ENCODE assay signal across 8 cellular contexts in the genomic region with DNA sequence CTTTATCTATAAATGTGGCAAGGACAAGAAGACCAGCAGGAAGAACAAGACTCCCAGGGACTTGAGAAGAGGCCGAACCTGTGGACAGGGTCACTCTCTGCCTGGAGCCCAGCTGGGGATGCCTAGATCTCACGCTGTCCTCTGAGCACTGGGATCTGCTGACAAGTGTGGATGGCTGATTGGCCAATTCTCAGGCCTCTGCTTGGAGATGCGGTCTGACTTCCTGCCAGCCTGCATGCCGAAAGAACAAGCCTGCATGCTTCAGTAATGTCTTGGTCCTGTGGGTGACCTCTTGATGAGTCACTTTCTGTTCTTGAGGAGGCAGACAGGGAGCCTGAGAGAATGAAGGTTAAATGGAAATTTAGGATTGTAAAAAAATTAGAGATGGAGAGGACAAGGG.
A peak's percentile ranks its signal among the peaks of the same experiment; 100 is the strongest.
DNase-seq lines count a peak whose midpoint lies in the region; ATAC-seq lines count a peak whose summit lies in the region.

No MANE protein-coding gene starts in this region.

- no peak overlapping the region for H2BK120ac ChIP-seq in mesenchymal stem cell (ENCODE audit: low read depth, low read length)

- H3K18ac ChIP-seq in mesenchymal stem cell (ENCODE audit: low read depth in 1 of 2, low read length in 2 of 2), result no peak overlapping the region

- H3K36me3 ChIP-seq in adipocyte (ENCODE audit: control insufficient read depth, insufficient read depth, low read length, severe bottlenecking) (no peaks in the 10 kb centered on the region), mesenchymal stem cell (ENCODE audit: control insufficient read depth in 1 of 2, insufficient read depth in 2 of 2, low read depth in 1 of 2, low read length in 2 of 2) (no peaks in the 10 kb centered on the region)

- H3K4me1 ChIP-seq in adipocyte (ENCODE audit: control insufficient read depth, insufficient read depth, low read length) (peaks cover 7% of the 10 kb centered on the region), mesenchymal stem cell (ENCODE audit: control insufficient read depth, insufficient read depth, low read depth, low read length) (peaks cover 25% of the 10 kb centered on the region)

- no peak overlapping the region for H2AFZ ChIP-seq in mesenchymal stem cell (ENCODE audit: low read depth, low read length)

- H3K79me1 ChIP-seq in mesenchymal stem cell (replicated peaks; ENCODE audit: low read length, poor library complexity, severe bottlenecking), result peaks cover 2% of the 10 kb centered on the region

- no peak overlapping the region for H2BK15ac ChIP-seq in mesenchymal stem cell (ENCODE audit: low read depth, poor library complexity, severe bottlenecking)

- no peak overlapping the region for H3K9ac ChIP-seq in adipocyte (ENCODE audit: low read length)
- no peak overlapping the region for H3K9ac ChIP-seq in mesenchymal stem cell (ENCODE audit: low read length)

- H2BK12ac ChIP-seq in mesenchymal stem cell (ENCODE audit: low read length in 2 of 2), result no peak overlapping the region

- H3K14ac ChIP-seq in mesenchymal stem cell (ENCODE audit: low read length in 2 of 2), result no peak overlapping the region

- H3K4me2 ChIP-seq in mesenchymal stem cell (ENCODE audit: low read length, poor library complexity, severe bottlenecking), result no peak overlapping the region

- H2BK5ac ChIP-seq in mesenchymal stem cell (ENCODE audit: low read depth, low read length, poor library complexity, severe bottlenecking), result no peak overlapping the region

- H3K27ac ChIP-seq in mesenchymal stem cell (ENCODE audit: low read length, poor library complexity, severe bottlenecking), result peak overlapping the region; percentile 84

- DNase-seq in GM03348 (ENCODE audit: low spot score), result peak; percentile 66
- DNase-seq in adipocyte (ENCODE audit: low read depth), result peak; percentile 89
- peak; percentile 86 for DNase-seq in mesenchymal stem cell
- DNase-seq in OCI-M2 (lab: John Stamatoyannopoulos, UW; ENCODE audit: unreplicated experiment), result no peak
- no peak for DNase-seq in GDM1 (lab: John Stamatoyannopoulos, UW)
- DNase-seq in HUDEP-2 (lab: John Stamatoyannopoulos, UW; ENCODE audit: unreplicated experiment in 76 of 76), result no peak

- H3K27me3 ChIP-seq in adipocyte (replicated peaks; ENCODE audit: control insufficient read depth, insufficient read depth, low read length) (peaks cover 3% of the 10 kb centered on the region), mesenchymal stem cell (ENCODE audit: control insufficient read depth in 1 of 2, insufficient read depth in 1 of 2, low read length in 2 of 2) (no peaks in the 10 kb centered on the region)

- no peak overlapping the region for H3K4ac ChIP-seq in mesenchymal stem cell (ENCODE audit: low read depth in 1 of 2, low read length in 2 of 2)

- no peak overlapping the region for H4K91ac ChIP-seq in mesenchymal stem cell (ENCODE audit: low read length)

- H3K23ac ChIP-seq in mesenchymal stem cell (ENCODE audit: low read length in 2 of 2), result no peak overlapping the region

- no peak overlapping the region for H3K4me3 ChIP-seq in adipocyte (ENCODE audit: low read length)
- H3K4me3 ChIP-seq in mesenchymal stem cell (ENCODE audit: insufficient read depth in 1 of 2, low read depth in 1 of 2, low read length in 2 of 2), result no peak overlapping the region

- WGBS in mesenchymal stem cell, result 32% methylated on average over 4 of the region's 4 CpGs

- peaks cover 5% of the 10 kb centered on the region for H3K9me3 ChIP-seq in adipocyte (ENCODE audit: control insufficient read depth, low read length)
- H3K9me3 ChIP-seq in mesenchymal stem cell (ENCODE audit: control insufficient read depth, low read length), result no peaks in the 10 kb centered on the region

- ATAC-seq in HG03064 (IDR thresholded peaks at IDR 0.05; ENCODE audit: low read depth, unreplicated experiment), result peak; percentile 63
- no peak for ATAC-seq in HG02610 (IDR thresholded peaks at IDR 0.05; ENCODE audit: unreplicated experiment)

- no peak overlapping the region for H4K8ac ChIP-seq in mesenchymal stem cell (ENCODE audit: low read length)

- H2AK5ac ChIP-seq in mesenchymal stem cell (ENCODE audit: low read length, severe bottlenecking), result no peak overlapping the region

Comparison
In these comparisons a context has a peak if more than half of its experiments do, and no peak if none do; other contexts are left out.
1. DNase-seq: peak in GM03348 (single experiment), adipocyte (single experiment) and mesenchymal stem cell (single experiment); none in OCI-M2 (single experiment), GDM1 (single experiment) and HUDEP-2 (0 of 76).